1 cellular context compared by ENCODE assay signal in the genomic region with DNA sequence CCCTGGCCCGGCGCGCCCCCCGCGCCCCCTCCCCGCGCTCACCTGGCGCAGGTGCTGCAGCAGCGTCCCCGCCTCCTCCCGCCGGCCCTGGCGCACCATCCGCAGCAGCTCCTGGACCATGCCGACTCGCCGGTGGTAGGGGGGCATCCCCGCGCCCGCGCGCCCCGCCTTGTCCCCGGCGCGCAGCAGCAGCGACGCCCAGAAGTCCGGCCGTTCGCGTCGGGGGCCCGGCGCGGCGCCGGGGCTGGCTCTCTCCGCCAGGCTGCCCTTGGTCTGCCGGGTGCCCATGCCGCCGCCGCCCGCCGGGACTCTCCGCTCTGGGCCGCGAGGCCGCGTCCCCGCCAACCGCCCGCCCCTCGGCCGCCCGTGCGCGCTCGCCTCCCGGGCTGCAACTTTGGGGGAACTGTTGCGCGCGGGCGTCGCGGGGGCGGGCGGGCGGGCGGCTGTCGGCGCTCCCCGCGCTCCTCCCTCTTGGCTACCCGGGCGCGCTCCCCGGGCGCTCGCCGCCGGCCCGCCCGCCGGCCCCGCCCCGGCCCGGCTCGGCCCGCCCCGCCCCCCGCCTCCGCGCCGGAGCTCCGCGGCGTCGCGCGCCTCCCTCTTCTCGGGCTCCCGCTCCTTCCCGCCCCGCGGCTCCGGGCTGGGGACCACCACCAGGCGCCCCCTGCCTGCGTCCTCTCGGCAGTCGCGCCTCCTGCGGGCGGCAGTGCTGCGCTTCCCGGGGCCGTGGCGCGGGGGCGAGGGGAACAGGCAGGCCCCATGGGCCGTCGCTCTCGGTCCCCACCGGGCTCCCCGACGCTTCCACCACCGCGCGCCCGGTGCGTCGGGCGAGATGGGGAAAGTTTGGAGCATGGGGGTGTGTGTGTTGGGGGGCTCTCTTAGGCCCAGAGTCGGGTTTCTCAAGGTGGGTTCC.
TF ChIP-seq lines count a peak whose summit lies in the region.

A gene with protein sequence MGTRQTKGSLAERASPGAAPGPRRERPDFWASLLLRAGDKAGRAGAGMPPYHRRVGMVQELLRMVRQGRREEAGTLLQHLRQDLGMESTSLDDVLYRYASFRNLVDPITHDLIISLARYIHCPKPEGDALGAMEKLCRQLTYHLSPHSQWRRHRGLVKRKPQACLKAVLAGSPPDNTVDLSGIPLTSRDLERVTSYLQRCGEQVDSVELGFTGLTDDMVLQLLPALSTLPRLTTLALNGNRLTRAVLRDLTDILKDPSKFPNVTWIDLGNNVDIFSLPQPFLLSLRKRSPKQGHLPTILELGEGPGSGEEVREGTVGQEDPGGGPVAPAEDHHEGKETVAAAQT (minus strand): TSS at position 491 of the 910 bp plus-strand sequence. CDS start 203 bp downstream, at position 288.

TF ChIP-seq in HepG2, 621 proteins besides CTCF, POLR2A, EP300 and RAD21 (continued from another document):
- TF ChIP-seq, protein P1, sequence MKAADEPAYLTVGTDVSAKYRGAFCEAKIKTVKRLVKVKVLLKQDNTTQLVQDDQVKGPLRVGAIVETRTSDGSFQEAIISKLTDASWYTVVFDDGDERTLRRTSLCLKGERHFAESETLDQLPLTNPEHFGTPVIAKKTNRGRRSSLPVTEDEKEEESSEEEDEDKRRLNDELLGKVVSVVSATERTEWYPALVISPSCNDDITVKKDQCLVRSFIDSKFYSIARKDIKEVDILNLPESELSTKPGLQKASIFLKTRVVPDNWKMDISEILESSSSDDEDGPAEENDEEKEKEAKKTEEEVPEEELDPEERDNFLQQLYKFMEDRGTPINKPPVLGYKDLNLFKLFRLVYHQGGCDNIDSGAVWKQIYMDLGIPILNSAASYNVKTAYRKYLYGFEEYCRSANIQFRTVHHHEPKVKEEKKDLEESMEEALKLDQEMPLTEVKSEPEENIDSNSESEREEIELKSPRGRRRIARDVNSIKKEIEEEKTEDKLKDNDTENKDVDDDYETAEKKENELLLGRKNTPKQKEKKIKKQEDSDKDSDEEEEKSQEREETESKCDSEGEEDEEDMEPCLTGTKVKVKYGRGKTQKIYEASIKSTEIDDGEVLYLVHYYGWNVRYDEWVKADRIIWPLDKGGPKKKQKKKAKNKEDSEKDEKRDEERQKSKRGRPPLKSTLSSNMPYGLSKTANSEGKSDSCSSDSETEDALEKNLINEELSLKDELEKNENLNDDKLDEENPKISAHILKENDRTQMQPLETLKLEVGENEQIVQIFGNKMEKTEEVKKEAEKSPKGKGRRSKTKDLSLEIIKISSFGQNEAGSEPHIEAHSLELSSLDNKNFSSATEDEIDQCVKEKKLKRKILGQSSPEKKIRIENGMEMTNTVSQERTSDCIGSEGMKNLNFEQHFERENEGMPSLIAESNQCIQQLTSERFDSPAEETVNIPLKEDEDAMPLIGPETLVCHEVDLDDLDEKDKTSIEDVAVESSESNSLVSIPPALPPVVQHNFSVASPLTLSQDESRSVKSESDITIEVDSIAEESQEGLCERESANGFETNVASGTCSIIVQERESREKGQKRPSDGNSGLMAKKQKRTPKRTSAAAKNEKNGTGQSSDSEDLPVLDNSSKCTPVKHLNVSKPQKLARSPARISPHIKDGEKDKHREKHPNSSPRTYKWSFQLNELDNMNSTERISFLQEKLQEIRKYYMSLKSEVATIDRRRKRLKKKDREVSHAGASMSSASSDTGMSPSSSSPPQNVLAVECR (CRISPR knock-in tag; IDR thresholded peaks at IDR 0.05; ENCODE audit: borderline replicate concordance) = 0 out of 2 replicates have a peak, but pooled peaks have one; percentile 20
- TF ChIP-seq LCORL (IDR thresholded peaks at IDR 0.05) (no peak), LCORL (CRISPR knock-in tag; IDR thresholded peaks at IDR 0.05) (no peak), NFIC (IDR thresholded peaks at IDR 0.05; ENCODE audit: low read length) (no peak), ZNF781 (CRISPR knock-in tag; IDR thresholded peaks at IDR 0.05; ENCODE audit: borderline replicate concordance, not compliant biosample characterization) (no peak), ZBTB20 (CRISPR knock-in tag; IDR thresholded peaks at IDR 0.05; ENCODE audit: borderline replicate concordance, low read depth) (no peak), XRCC5 (optimal IDR thresholded peaks at IDR 0.05; ENCODE audit: low read length) (no peak), STAG1 (CRISPR knock-in tag; IDR thresholded peaks at IDR 0.05) (peak; percentile 13; the same call in 1 of the 2 replicates), ZBTB38 (CRISPR knock-in tag; IDR thresholded peaks at IDR 0.05) (no peak), ZFAT (CRISPR knock-in tag; conservative IDR thresholded peaks at IDR 0.05) (no peak), ZNF766 (CRISPR knock-in tag; IDR thresholded peaks at IDR 0.05; ENCODE audit: borderline replicate concordance) (no peak), ELF4 (CRISPR knock-in tag; IDR thresholded peaks at IDR 0.05; ENCODE audit: borderline replicate concordance) (no peak), ZNF234 (CRISPR knock-in tag; conservative IDR thresholded peaks at IDR 0.05) (no peak), MTF2 (CRISPR knock-in tag; IDR thresholded peaks at IDR 0.05; ENCODE audit: borderline replicate concordance) (peak; percentile 64; the same call in 1 of the 2 replicates), HOXA9 (CRISPR knock-in tag; IDR thresholded peaks at IDR 0.05; ENCODE audit: borderline replicate concordance) (no peak), ZNF543 (CRISPR knock-in tag; IDR thresholded peaks at IDR 0.05) (no peak), ZNF879 (CRISPR knock-in tag; IDR thresholded peaks at IDR 0.05) (no peak)
- TF ChIP-seq, protein P2, sequence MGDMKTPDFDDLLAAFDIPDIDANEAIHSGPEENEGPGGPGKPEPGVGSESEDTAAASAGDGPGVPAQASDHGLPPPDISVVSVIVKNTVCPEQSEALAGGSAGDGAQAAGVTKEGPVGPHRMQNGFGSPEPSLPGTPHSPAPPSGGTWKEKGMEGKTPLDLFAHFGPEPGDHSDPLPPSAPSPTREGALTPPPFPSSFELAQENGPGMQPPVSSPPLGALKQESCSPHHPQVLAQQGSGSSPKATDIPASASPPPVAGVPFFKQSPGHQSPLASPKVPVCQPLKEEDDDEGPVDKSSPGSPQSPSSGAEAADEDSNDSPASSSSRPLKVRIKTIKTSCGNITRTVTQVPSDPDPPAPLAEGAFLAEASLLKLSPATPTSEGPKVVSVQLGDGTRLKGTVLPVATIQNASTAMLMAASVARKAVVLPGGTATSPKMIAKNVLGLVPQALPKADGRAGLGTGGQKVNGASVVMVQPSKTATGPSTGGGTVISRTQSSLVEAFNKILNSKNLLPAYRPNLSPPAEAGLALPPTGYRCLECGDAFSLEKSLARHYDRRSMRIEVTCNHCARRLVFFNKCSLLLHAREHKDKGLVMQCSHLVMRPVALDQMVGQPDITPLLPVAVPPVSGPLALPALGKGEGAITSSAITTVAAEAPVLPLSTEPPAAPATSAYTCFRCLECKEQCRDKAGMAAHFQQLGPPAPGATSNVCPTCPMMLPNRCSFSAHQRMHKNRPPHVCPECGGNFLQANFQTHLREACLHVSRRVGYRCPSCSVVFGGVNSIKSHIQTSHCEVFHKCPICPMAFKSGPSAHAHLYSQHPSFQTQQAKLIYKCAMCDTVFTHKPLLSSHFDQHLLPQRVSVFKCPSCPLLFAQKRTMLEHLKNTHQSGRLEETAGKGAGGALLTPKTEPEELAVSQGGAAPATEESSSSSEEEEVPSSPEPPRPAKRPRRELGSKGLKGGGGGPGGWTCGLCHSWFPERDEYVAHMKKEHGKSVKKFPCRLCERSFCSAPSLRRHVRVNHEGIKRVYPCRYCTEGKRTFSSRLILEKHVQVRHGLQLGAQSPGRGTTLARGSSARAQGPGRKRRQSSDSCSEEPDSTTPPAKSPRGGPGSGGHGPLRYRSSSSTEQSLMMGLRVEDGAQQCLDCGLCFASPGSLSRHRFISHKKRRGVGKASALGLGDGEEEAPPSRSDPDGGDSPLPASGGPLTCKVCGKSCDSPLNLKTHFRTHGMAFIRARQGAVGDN (CRISPR knock-in tag; IDR thresholded peaks at IDR 0.05) = peak; percentile 44
- TF ChIP-seq, protein P3, sequence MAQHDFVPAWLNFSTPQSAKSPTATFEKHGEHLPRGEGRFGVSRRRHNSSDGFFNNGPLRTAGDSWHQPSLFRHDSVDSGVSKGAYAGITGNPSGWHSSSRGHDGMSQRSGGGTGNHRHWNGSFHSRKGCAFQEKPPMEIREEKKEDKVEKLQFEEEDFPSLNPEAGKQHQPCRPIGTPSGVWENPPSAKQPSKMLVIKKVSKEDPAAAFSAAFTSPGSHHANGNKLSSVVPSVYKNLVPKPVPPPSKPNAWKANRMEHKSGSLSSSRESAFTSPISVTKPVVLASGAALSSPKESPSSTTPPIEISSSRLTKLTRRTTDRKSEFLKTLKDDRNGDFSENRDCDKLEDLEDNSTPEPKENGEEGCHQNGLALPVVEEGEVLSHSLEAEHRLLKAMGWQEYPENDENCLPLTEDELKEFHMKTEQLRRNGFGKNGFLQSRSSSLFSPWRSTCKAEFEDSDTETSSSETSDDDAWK (CRISPR knock-in tag; IDR thresholded peaks at IDR 0.05) = no peak
- TF ChIP-seq, protein P4, sequence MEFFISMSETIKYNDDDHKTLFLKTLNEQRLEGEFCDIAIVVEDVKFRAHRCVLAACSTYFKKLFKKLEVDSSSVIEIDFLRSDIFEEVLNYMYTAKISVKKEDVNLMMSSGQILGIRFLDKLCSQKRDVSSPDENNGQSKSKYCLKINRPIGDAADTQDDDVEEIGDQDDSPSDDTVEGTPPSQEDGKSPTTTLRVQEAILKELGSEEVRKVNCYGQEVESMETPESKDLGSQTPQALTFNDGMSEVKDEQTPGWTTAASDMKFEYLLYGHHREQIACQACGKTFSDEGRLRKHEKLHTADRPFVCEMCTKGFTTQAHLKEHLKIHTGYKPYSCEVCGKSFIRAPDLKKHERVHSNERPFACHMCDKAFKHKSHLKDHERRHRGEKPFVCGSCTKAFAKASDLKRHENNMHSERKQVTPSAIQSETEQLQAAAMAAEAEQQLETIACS (CRISPR knock-in tag; IDR thresholded peaks at IDR 0.05) = peak; percentile 56; the same call in 1 of the 2 replicates
- TF ChIP-seq, protein P5, sequence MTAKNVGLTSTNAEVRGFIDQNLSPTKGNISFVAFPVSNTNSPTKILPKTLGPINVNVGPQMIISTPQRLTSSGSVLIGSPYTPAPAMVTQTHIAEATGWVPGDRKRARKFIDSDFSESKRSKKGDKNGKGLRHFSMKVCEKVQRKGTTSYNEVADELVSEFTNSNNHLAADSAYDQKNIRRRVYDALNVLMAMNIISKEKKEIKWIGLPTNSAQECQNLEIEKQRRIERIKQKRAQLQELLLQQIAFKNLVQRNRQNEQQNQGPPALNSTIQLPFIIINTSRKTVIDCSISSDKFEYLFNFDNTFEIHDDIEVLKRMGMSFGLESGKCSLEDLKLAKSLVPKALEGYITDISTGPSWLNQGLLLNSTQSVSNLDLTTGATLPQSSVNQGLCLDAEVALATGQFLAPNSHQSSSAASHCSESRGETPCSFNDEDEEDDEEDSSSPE (CRISPR knock-in tag; IDR thresholded peaks at IDR 0.05) = 0 out of 2 replicates have a peak, but pooled peaks have one; percentile 20
